ENCODE assay signal across 1 cellular context in the genomic region with DNA sequence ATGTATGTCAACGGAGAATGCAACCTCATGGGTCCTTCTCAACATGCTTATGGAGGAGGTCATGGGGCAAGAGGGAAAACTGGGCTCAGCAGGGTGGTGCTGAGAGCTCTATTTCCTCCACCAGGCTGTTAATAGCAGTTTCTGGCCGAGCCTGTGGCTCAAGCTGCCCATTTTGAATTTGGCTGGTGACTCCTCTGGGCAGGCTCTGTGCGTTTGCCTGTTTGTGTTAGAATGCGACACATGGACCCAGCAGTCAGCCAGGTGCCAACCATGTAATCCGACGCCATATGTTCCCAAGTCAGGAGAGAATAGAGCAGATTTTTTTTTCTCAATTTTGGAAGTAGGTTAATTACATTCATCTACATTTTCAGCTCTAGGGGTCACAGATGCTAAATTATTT.
TF ChIP-seq lines count a peak whose summit lies in the region.

No MANE protein-coding gene starts in this region.

TF ChIP-seq in H1, 55 proteins besides CTCF, POLR2A, EP300 and RAD21:
- TF ChIP-seq EGR1 (IDR thresholded peaks at IDR 0.05; ENCODE audit: borderline replicate concordance, low read depth, low read length) = no peak
- no peak for TF ChIP-seq KDM1A (IDR thresholded peaks at IDR 0.05; ENCODE audit: borderline replicate concordance, low read length)
- no peak for TF ChIP-seq RXRA (IDR thresholded peaks at IDR 0.05; ENCODE audit: insufficient read depth, low read depth, low read length)
- no peak for TF ChIP-seq GTF2F1 (IDR thresholded peaks at IDR 0.05; ENCODE audit: borderline replicate concordance, low read depth, low read length)
- TF ChIP-seq, protein P1, sequence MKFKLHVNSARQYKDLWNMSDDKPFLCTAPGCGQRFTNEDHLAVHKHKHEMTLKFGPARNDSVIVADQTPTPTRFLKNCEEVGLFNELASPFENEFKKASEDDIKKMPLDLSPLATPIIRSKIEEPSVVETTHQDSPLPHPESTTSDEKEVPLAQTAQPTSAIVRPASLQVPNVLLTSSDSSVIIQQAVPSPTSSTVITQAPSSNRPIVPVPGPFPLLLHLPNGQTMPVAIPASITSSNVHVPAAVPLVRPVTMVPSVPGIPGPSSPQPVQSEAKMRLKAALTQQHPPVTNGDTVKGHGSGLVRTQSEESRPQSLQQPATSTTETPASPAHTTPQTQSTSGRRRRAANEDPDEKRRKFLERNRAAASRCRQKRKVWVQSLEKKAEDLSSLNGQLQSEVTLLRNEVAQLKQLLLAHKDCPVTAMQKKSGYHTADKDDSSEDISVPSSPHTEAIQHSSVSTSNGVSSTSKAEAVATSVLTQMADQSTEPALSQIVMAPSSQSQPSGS (IDR thresholded peaks at IDR 0.05; ENCODE audit: low read length) = no peak
- TF ChIP-seq TCF12 (IDR thresholded peaks at IDR 0.05; ENCODE audit: low read depth, low read length) = no peak
- TF ChIP-seq FOSL1 (IDR thresholded peaks at IDR 0.05; ENCODE audit: insufficient read depth, low read depth, low read length) = no peak
- TF ChIP-seq NRF1 (IDR thresholded peaks at IDR 0.05; ENCODE audit: low read depth, low read length) = no peak
- TF ChIP-seq RFX5 (IDR thresholded peaks at IDR 0.05; ENCODE audit: borderline replicate concordance, low read depth, low read length) = no peak
- TF ChIP-seq, protein P2, sequence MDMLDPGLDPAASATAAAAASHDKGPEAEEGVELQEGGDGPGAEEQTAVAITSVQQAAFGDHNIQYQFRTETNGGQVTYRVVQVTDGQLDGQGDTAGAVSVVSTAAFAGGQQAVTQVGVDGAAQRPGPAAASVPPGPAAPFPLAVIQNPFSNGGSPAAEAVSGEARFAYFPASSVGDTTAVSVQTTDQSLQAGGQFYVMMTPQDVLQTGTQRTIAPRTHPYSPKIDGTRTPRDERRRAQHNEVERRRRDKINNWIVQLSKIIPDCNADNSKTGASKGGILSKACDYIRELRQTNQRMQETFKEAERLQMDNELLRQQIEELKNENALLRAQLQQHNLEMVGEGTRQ (IDR thresholded peaks at IDR 0.05; ENCODE audit: low read length) = no peak
- TF ChIP-seq SUZ12 (IDR thresholded peaks at IDR 0.05; ENCODE audit: low read length) = no peak
- no peak for TF ChIP-seq ZNF274 (IDR thresholded peaks at IDR 0.05; ENCODE audit: borderline replicate concordance, extremely low read depth, low read length)
- no peak for TF ChIP-seq SP2 (IDR thresholded peaks at IDR 0.05; ENCODE audit: low read length)
- TF ChIP-seq HDAC2 (IDR thresholded peaks at IDR 0.05; ENCODE audit: borderline replicate concordance in 1 of 2, low read depth in 2 of 2, low read length in 2 of 2) = no peak
- TF ChIP-seq ATF3 (IDR thresholded peaks at IDR 0.05; ENCODE audit: insufficient read depth, low read depth, low read length) = no peak
- no peak for TF ChIP-seq SIX5 (IDR thresholded peaks at IDR 0.05; ENCODE audit: low read depth, low read length)
- no peak for TF ChIP-seq TEAD4 (IDR thresholded peaks at IDR 0.05; ENCODE audit: low read depth, low read length)
- TF ChIP-seq JUN (IDR thresholded peaks at IDR 0.05; ENCODE audit: low read depth, low read length) = no peak
- TF ChIP-seq MAFK (IDR thresholded peaks at IDR 0.05; ENCODE audit: low read depth, low read length) = no peak
